In the genomic region with DNA sequence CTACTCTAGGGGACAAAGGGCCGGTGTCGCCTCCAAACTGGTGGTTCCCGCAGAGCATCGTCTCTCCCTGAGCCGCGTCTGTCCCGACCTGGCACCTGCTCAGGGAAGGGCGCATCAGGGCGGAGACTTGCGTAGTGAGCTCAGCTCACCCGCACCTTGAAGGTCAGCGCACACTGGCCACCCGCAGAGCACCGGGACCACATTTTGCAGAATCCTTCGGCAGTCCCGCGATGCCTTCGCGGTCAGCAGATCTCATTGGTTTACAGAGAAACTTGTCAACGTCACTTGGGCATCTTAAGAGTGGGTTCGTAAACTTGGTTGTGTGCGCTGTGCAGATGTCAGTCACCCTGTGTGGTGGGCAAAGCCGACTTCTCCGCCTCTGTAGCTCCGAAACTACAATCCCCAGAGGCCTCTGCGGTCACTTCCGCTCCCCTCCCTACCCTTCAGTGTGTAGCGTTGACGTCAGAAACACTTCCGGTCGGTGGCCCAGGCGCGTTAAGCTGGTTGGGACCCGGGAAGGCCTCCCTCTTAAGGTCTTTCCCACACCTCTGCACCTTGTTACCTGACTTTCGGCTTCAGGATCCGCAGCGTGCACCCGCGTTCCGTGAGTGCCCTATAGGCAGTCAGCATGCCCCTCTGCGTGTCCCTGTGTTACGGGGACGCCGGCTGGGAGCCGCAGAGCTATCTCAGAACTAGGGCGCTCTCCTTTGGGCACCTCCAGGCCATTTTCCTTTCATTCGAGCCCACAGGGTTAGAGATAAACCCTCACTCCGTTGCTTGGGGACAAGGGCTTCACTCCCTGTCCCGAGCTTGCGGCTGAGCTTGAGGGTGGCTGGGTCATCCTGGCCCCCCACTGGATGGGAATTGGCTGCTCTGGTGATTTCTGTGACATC, we compare ENCODE assay signal across 8 cellular contexts. TPM values are rescaled to one million over a fixed set of nuclear protein-coding genes. Genes with fewer than 3 reads are reported as not detected.
DNase-seq lines count a peak whose midpoint lies in the region; ATAC-seq and TF ChIP-seq lines count a peak whose summit lies in the region.

No MANE protein-coding gene starts in this region.

- TF ChIP-seq CTCF in OCI-LY3 (IDR thresholded peaks at IDR 0.05; ENCODE audit: low read depth, low read length) = no peak
- TF ChIP-seq CTCF in fibroblast of pulmonary artery (IDR thresholded peaks at IDR 0.05; ENCODE audit: low read length, missing control alignments) = no peak
- no peak for TF ChIP-seq CTCF in natural killer cell (IDR thresholded peaks at IDR 0.05)

- no peaks in the 10 kb centered on the region for H3K27me3 ChIP-seq in OCI-LY3 (ENCODE audit: low read depth, low read length)

- intact Hi-C loops in natural killer cell (cut with micrococcal nuclease) = loop anchor here (1.0 to 5.0 kb wide), 3 partner anchors 17 to 133 kb away; a partner anchor contains a TSS

- no peak overlapping the region for H3K27ac ChIP-seq in OCI-LY3 (ENCODE audit: low read length)

- H3K4me1 ChIP-seq in OCI-LY3 (ENCODE audit: low read length) = no peaks in the 10 kb centered on the region

- no peak overlapping the region for H2AFZ ChIP-seq in OCI-LY3 (ENCODE audit: low read depth, low read length)

- peak overlapping the region; percentile 39 for H3K4me2 ChIP-seq in OCI-LY3 (ENCODE audit: low read length)

- ATAC-seq in GM18498 (IDR thresholded peaks at IDR 0.05; ENCODE audit: unreplicated experiment) = peak; percentile 91
- peak; percentile 64 for ATAC-seq in HG03378 (IDR thresholded peaks at IDR 0.05; ENCODE audit: unreplicated experiment)
- peak; percentile 84 to 99 (median 98) for ATAC-seq in natural killer cell
- peak; percentile 99 for ATAC-seq in stimulated activated memory B cell treated with anti-CD40 and anti-IgM and Interleukin-4, amounts not matched to agents 10 μg/mL and 1 μg/mL and 100 μg/mL, for 72 hours
- no peak for ATAC-seq in GM18861 (IDR thresholded peaks at IDR 0.05; ENCODE audit: unreplicated experiment)

- peaks cover 16 to 26% of the 10 kb centered on the region in 2 donors for H3K4me1 Mint-ChIP-seq in natural killer cell
- peaks cover 39% of the 10 kb centered on the region for H3K4me1 Mint-ChIP-seq in stimulated activated memory B cell treated with anti-CD40 and anti-IgM and Interleukin-4, amounts not matched to agents 10 μg/mL and 1 μg/mL and 100 μg/mL, for 72 hours

- H3K36me3 ChIP-seq in OCI-LY3 (replicated peaks; ENCODE audit: low read depth, low read length) = peaks cover 67% of the 10 kb centered on the region

- DNase-seq in activated effector memory CD4-positive, alpha-beta T cell treated with Interleukin-2 at 50 U/mL for 16 hours = peak; percentile 76
- DNase-seq in fibroblast of pulmonary artery (ENCODE audit: low read depth) (peak; percentile 92), natural killer cell (peak; percentile 79)

- H3K9me3 ChIP-seq in OCI-LY3 (ENCODE audit: insufficient read depth, low read length) = 0 out of 2 replicates have a peak, but pooled peaks cover 4% of the 10 kb centered on the region

- H3K27me3 Mint-ChIP-seq in natural killer cell (ENCODE audit: low read depth in 2 of 2) = no peaks in the 10 kb centered on the region
- H3K27me3 Mint-ChIP-seq in stimulated activated memory B cell treated with anti-CD40 and anti-IgM and Interleukin-4, amounts not matched to agents 10 μg/mL and 1 μg/mL and 100 μg/mL, for 72 hours = no peaks in the 10 kb centered on the region

- no peaks in the 10 kb centered on the region for H3K36me3 Mint-ChIP-seq in natural killer cell
- peaks cover 51% of the 10 kb centered on the region for H3K36me3 Mint-ChIP-seq in stimulated activated memory B cell treated with anti-CD40 and anti-IgM and Interleukin-4, amounts not matched to agents 10 μg/mL and 1 μg/mL and 100 μg/mL, for 72 hours

- H3K4me3 Mint-ChIP-seq in natural killer cell = peak overlapping the region; percentile 88
- H3K4me3 Mint-ChIP-seq in stimulated activated memory B cell treated with anti-CD40 and anti-IgM and Interleukin-4, amounts not matched to agents 10 μg/mL and 1 μg/mL and 100 μg/mL, for 72 hours = peak overlapping the region; percentile 97

- H3K9ac ChIP-seq in OCI-LY3 (ENCODE audit: low read length) = peak overlapping the region; percentile 41; the same call in 1 of the 2 replicates

- H3K4me3 ChIP-seq in OCI-LY3 (ENCODE audit: low read length) (peak overlapping the region; percentile 78), fibroblast of pulmonary artery (replicated peaks; ENCODE audit: low read depth, low read length) (peak overlapping the region; percentile 78)

- H3K79me2 ChIP-seq in OCI-LY3 (ENCODE audit: low read length) = peaks cover 5% of the 10 kb centered on the region; the same call in 1 of the 2 replicates

- peak overlapping the region; percentile 83 to 89 for H3K27ac Mint-ChIP-seq in natural killer cell
- peak overlapping the region; percentile 89 for H3K27ac Mint-ChIP-seq in stimulated activated memory B cell treated with anti-CD40 and anti-IgM and Interleukin-4, amounts not matched to agents 10 μg/mL and 1 μg/mL and 100 μg/mL, for 72 hours

- H4K20me1 ChIP-seq in OCI-LY3 (ENCODE audit: insufficient read depth, low read length) = no peaks in the 10 kb centered on the region

- no peaks in the 10 kb centered on the region for H3K9me3 Mint-ChIP-seq in natural killer cell
- no peaks in the 10 kb centered on the region for H3K9me3 Mint-ChIP-seq in stimulated activated memory B cell treated with anti-CD40 and anti-IgM and Interleukin-4, amounts not matched to agents 10 μg/mL and 1 μg/mL and 100 μg/mL, for 72 hours

RNA-seq across cellular contexts. Expression of a gene that starts 36.5 kb away (rescaled TPM):
- 10 to 100 TPM in 2 of 3 donors, 1 to 10 TPM in 1; 9.9 to 14.0 (median 13.6) TPM for total RNA-seq in natural killer cell
